Comparison of ENCODE assay signal across 8 cellular contexts in genomic region chr18:77131100-77131651, GRCh38. TPM values are rescaled to one million over a fixed set of nuclear protein-coding genes. Genes with fewer than 3 reads are reported as not detected.
DNase-seq lines count a peak whose midpoint lies in the region; ATAC-seq, FAIRE-seq and TF ChIP-seq lines count a peak whose summit lies in the region.

No MANE protein-coding gene starts in this region.

- CTCF ChIA-PET in PC-3 (lab: Charles Lee): interaction anchor here (0.6 kb wide), 1 partner anchor 93 kb away, joined by 6 read pairs; no protein-coding TSS in a partner anchor

- H4K20me1 ChIP-seq in PC-3 (ENCODE audit: low read length): peaks cover 16% of the 10 kb centered on the region

- 0 out of 2 replicates have a peak overlapping the region, but pooled peaks have one; percentile 24 for H2AFZ ChIP-seq in PC-3 (ENCODE audit: low read length)

- 0 to 1% (median 1%) methylated on average over 30 to 31 of the region's 31 CpGs for WGBS in small intestine, 3 donors

- peak overlapping the region; percentile 96 for H3K27ac ChIP-seq in PC-3 (ENCODE audit: low read length)
- peak overlapping the region; percentile 48 for H3K27ac ChIP-seq in angular gyrus (ENCODE audit: low read depth, low read length)
- H3K27ac ChIP-seq in iPS-18a (ENCODE audit: low read length): no peak overlapping the region
- peak overlapping the region; percentile 93 to 95 for H3K27ac ChIP-seq in small intestine (ENCODE audit: low read depth in 1 of 2, low read length in 1 of 2)

- H3K4me1 ChIP-seq in PC-3 (ENCODE audit: insufficient read depth, low read length) (peaks cover 53% of the 10 kb centered on the region), iPS-18a (ENCODE audit: control insufficient read depth, low read depth, low read length) (no peaks in the 10 kb centered on the region), small intestine (ENCODE audit: control insufficient read depth in 2 of 2, insufficient read depth in 1 of 2, low read depth in 1 of 2, low read length in 1 of 2) (peaks cover 5 to 9% of the 10 kb centered on the region in 2 donors)

- H3K4me2 ChIP-seq in PC-3 (ENCODE audit: low read length): peak overlapping the region; percentile 99

- H3K9ac ChIP-seq in PC-3 (ENCODE audit: low read length): peak overlapping the region; percentile 100
- no peak overlapping the region for H3K9ac ChIP-seq in iPS-18a (ENCODE audit: low read length)

- intact Hi-C loops in PC-3 (cut with micrococcal nuclease): no loop called here

- H3K9me3 ChIP-seq in PC-3 (ENCODE audit: low read length) (no peaks in the 10 kb centered on the region), iPS-18a (ENCODE audit: control insufficient read depth, low read depth, low read length) (no peaks in the 10 kb centered on the region), small intestine (ENCODE audit: control insufficient read depth, low read depth) (no peaks in the 10 kb centered on the region)

- no peak for ATAC-seq in PC-3
- ATAC-seq in GM18870 (IDR thresholded peaks at IDR 0.05; ENCODE audit: unreplicated experiment): no peak
- ATAC-seq in HG03378 (IDR thresholded peaks at IDR 0.05; ENCODE audit: unreplicated experiment): no peak

- FAIRE-seq in small intestine (lab: Jason Lieb, UNC): no peak

- H3K9me2 ChIP-seq in PC-3 (replicated peaks; ENCODE audit: low read length): no peaks in the 10 kb centered on the region

- no peaks in the 10 kb centered on the region for H3F3A ChIP-seq in PC-3 (ENCODE audit: low read length, unreplicated experiment)

- BruUV-seq in PC-3 (replicated peaks; lab: Mats Ljungman, UMichigan): no TSS peak

- POLR2A ChIA-PET in PC-3 (lab: Charles Lee; ENCODE audit: unreplicated experiment): interaction anchor here (0.5 to 0.6 kb wide), 3 partner anchors 47 to 207 kb away, joined by 3 read pairs; no protein-coding TSS in a partner anchor

- DNase-seq in DMS 273 (lab: John Stamatoyannopoulos, UW; ENCODE audit: unreplicated experiment): peak; percentile 48
- DNase-seq in DMS 273 treated with DMSO at 0.1 percent for 48 hours (lab: John Stamatoyannopoulos, UW): no peak
- DNase-seq in PC-3: peak; percentile 21
- DNase-seq in small intestine: peak; percentile 40

- peak overlapping the region; percentile 98 for H3K4me3 ChIP-seq in PC-3 (ENCODE audit: low read length)
- H3K4me3 ChIP-seq in iPS-18a (ENCODE audit: low read length): peak overlapping the region; percentile 61
- H3K4me3 ChIP-seq in small intestine (ENCODE audit: low read depth in 1 of 2, low read length in 2 of 2): peak overlapping the region; percentile 81 to 93

- TF ChIP-seq CTCF in PC-3 (conservative IDR thresholded peaks at IDR 0.05; ENCODE audit: low read depth, low read length): no peak

- H3K27me3 ChIP-seq in PC-3 (ENCODE audit: low read length): no peaks in the 10 kb centered on the region
- H3K27me3 ChIP-seq in iPS-18a (ENCODE audit: control insufficient read depth, insufficient read depth, low read length): peaks cover 49% of the 10 kb centered on the region
- H3K27me3 ChIP-seq in small intestine (ENCODE audit: control insufficient read depth in 2 of 2, insufficient read depth in 2 of 2, low read length in 2 of 2): no peaks in the 10 kb centered on the region

- H3K36me3 ChIP-seq in PC-3 (ENCODE audit: low read depth, low read length) (peaks cover 16% of the 10 kb centered on the region; the same call in 1 of the 2 replicates), iPS-18a (ENCODE audit: control insufficient read depth, low read depth, low read length) (no peaks in the 10 kb centered on the region), small intestine (ENCODE audit: control insufficient read depth in 2 of 2, insufficient read depth in 2 of 2, low read length in 2 of 2) (no peaks in the 10 kb centered on the region)

- H3K79me2 ChIP-seq in PC-3 (ENCODE audit: low read length): peaks cover 56% of the 10 kb centered on the region

RNA-seq across cellular contexts. Expression of gene MBP, which starts 1.4 kb away (rescaled TPM):
- total RNA-seq in PC-3 (2014; rRNA removed): 34.2 and 47.4 TPM in 2 replicates
- 10 to 100 TPM; 14.3 to 25.1 (median 20.8) TPM for polyA plus RNA-seq in small intestine
